Comparison of ENCODE assay signal across 1 cellular context in the genomic region with DNA sequence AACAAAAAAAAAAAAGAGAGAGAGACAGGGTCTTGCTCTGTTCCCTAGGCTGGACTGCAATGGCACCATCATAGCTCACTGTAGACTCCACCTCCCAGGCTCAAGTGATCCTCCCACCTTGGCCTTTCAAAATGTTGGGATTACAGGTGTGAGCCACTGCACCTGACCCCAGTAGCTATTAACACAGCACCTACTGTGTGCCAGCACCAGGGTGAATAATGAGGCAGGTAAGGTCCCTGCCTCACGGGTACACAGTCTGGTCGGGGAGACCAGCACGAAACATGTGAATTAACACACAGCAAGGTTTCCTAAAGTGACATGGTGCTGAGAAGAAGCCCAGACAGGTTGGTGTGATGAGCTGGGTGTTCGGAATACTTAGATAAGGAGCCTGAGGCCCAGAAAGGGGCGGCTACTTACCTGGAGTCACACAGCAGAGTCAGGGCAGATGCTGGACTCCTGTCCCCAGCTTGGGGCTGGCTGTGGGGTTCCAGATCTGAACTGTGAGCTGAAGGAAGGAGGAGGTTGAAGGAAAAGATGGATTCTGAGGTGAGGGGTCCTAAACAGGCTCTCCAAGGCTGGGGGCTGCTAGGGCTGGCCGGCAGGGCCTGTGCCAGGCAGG.
TF ChIP-seq lines count a peak whose summit lies in the region.

No MANE protein-coding gene starts in this region.

TF ChIP-seq in SK-N-SH, 30 proteins besides CTCF, POLR2A, EP300 and RAD21:
- TF ChIP-seq, protein P1, sequence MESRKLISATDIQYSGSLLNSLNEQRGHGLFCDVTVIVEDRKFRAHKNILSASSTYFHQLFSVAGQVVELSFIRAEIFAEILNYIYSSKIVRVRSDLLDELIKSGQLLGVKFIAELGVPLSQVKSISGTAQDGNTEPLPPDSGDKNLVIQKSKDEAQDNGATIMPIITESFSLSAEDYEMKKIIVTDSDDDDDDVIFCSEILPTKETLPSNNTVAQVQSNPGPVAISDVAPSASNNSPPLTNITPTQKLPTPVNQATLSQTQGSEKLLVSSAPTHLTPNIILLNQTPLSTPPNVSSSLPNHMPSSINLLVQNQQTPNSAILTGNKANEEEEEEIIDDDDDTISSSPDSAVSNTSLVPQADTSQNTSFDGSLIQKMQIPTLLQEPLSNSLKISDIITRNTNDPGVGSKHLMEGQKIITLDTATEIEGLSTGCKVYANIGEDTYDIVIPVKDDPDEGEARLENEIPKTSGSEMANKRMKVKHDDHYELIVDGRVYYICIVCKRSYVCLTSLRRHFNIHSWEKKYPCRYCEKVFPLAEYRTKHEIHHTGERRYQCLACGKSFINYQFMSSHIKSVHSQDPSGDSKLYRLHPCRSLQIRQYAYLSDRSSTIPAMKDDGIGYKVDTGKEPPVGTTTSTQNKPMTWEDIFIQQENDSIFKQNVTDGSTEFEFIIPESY (IDR thresholded peaks at IDR 0.05; ENCODE audit: borderline replicate concordance, low read depth), result no peak
- no peak for TF ChIP-seq RXRA (IDR thresholded peaks at IDR 0.05; ENCODE audit: borderline replicate concordance, low read depth)
- TF ChIP-seq SIN3A (IDR thresholded peaks at IDR 0.05; ENCODE audit: borderline replicate concordance, low read depth, low read length), result no peak
- TF ChIP-seq GATA2 (CRISPR knock-in tag; IDR thresholded peaks at IDR 0.05), result no peak
- no peak for TF ChIP-seq POLR2AphosphoS5 (IDR thresholded peaks at IDR 0.05; ENCODE audit: low read depth, low read length)
- no peak for TF ChIP-seq FOXM1 (IDR thresholded peaks at IDR 0.05; ENCODE audit: low read depth)
- no peak for TF ChIP-seq CHD2 (IDR thresholded peaks at IDR 0.05; ENCODE audit: low read length, partially characterized antibody)
- TF ChIP-seq, protein P2, sequence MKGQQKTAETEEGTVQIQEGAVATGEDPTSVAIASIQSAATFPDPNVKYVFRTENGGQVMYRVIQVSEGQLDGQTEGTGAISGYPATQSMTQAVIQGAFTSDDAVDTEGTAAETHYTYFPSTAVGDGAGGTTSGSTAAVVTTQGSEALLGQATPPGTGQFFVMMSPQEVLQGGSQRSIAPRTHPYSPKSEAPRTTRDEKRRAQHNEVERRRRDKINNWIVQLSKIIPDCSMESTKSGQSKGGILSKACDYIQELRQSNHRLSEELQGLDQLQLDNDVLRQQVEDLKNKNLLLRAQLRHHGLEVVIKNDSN (IDR thresholded peaks at IDR 0.05; ENCODE audit: borderline replicate concordance, low read depth), result no peak
- no peak for TF ChIP-seq FOSL2 (IDR thresholded peaks at IDR 0.05; ENCODE audit: borderline replicate concordance, low read depth)
- TF ChIP-seq, protein P3, sequence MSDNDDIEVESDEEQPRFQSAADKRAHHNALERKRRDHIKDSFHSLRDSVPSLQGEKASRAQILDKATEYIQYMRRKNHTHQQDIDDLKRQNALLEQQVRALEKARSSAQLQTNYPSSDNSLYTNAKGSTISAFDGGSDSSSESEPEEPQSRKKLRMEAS (IDR thresholded peaks at IDR 0.05; ENCODE audit: low read depth), result no peak
- no peak for TF ChIP-seq RFX5 (IDR thresholded peaks at IDR 0.05; ENCODE audit: low read length)
- no peak for TF ChIP-seq JUND (IDR thresholded peaks at IDR 0.05)
- no peak for TF ChIP-seq SMC3 (IDR thresholded peaks at IDR 0.05; ENCODE audit: low read depth, low read length)
- no peak for TF ChIP-seq MEF2A (IDR thresholded peaks at IDR 0.05; ENCODE audit: borderline replicate concordance, low read depth)
- TF ChIP-seq, protein P4, sequence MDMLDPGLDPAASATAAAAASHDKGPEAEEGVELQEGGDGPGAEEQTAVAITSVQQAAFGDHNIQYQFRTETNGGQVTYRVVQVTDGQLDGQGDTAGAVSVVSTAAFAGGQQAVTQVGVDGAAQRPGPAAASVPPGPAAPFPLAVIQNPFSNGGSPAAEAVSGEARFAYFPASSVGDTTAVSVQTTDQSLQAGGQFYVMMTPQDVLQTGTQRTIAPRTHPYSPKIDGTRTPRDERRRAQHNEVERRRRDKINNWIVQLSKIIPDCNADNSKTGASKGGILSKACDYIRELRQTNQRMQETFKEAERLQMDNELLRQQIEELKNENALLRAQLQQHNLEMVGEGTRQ (IDR thresholded peaks at IDR 0.05; ENCODE audit: borderline replicate concordance, low read depth, low read length), result no peak
- no peak for TF ChIP-seq TCF12 (IDR thresholded peaks at IDR 0.05)
- TF ChIP-seq, protein P5, sequence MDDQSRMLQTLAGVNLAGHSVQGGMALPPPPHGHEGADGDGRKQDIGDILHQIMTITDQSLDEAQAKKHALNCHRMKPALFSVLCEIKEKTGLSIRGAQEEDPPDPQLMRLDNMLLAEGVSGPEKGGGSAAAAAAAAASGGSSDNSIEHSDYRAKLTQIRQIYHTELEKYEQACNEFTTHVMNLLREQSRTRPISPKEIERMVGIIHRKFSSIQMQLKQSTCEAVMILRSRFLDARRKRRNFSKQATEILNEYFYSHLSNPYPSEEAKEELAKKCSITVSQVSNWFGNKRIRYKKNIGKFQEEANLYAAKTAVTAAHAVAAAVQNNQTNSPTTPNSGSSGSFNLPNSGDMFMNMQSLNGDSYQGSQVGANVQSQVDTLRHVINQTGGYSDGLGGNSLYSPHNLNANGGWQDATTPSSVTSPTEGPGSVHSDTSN (IDR thresholded peaks at IDR 0.05), result no peak
- TF ChIP-seq NFIC (IDR thresholded peaks at IDR 0.05; ENCODE audit: borderline replicate concordance), result no peak
- no peak for TF ChIP-seq FOXJ3 (CRISPR knock-in tag; IDR thresholded peaks at IDR 0.05)
- TF ChIP-seq, protein P6, sequence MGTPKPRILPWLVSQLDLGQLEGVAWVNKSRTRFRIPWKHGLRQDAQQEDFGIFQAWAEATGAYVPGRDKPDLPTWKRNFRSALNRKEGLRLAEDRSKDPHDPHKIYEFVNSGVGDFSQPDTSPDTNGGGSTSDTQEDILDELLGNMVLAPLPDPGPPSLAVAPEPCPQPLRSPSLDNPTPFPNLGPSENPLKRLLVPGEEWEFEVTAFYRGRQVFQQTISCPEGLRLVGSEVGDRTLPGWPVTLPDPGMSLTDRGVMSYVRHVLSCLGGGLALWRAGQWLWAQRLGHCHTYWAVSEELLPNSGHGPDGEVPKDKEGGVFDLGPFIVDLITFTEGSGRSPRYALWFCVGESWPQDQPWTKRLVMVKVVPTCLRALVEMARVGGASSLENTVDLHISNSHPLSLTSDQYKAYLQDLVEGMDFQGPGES (IDR thresholded peaks at IDR 0.05; ENCODE audit: low read depth, low read length), result no peak
